In genomic region chr2:99166218-99166617, GRCh38 we compare ENCODE assay signal across 16 cellular contexts. TPM values are rescaled to one million over a fixed set of nuclear protein-coding genes. Genes with fewer than 3 reads are reported as not detected.
DNase-seq lines count a peak whose midpoint lies in the region; ATAC-seq and TF ChIP-seq lines count a peak whose summit lies in the region.
"Had no signal": no experiment of that assay in that cellular context is flagged by ENCODE, and none has a peak within 500 bp of the region (broad histone marks: within the 10 kb centered on the region; RNA-seq: fewer than 3 reads in every experiment).

No MANE protein-coding gene starts in this region.

- intact Hi-C loops in lower lobe of right lung (cut with DNase I): no loop called here
- intact Hi-C loops in thyroid gland (cut with DNase I): no loop called here
- intact Hi-C loops in Caco-2 (cut with micrococcal nuclease; ENCODE audit: unreplicated experiment): no loop called here

- H3K4me1 Mint-ChIP-seq in activated T-cell treated with anti-CD3 and anti-CD28 coated beads, Interleukin-2, amount 50 U/mL, for 72 hours (ENCODE audit: low read depth): peaks cover 12% of the 10 kb centered on the region
- peaks cover 12% of the 10 kb centered on the region for H3K4me1 Mint-ChIP-seq in activated T-cell treated with anti-CD3 and anti-CD28 coated beads, Interleukin-2, amount 50 U/mL, for 4 hours (ENCODE audit: low read depth)
- H3K4me1 Mint-ChIP-seq in T-helper 17 cell: peaks cover 4% of the 10 kb centered on the region
- H3K4me1 Mint-ChIP-seq in Caco-2 (ENCODE audit: low read depth, unreplicated experiment): no peaks in the 10 kb centered on the region

- no peak for ATAC-seq in activated T-cell treated with anti-CD3 and anti-CD28 coated beads, Interleukin-2, amount 50 U/mL, for 72 hours (replicated peaks in 1 of 2)
- no peak for ATAC-seq in activated T-cell treated with anti-CD3 and anti-CD28 coated beads, Interleukin-2, amount 50 U/mL, for 4 hours
- ATAC-seq in T-helper 17 cell (no peak), lower lobe of right lung (peak; percentile 93 to 95), GM21717 (IDR thresholded peaks at IDR 0.05; ENCODE audit: unreplicated experiment) (no peak), omental fat pad (ENCODE audit: low FRiP score) (no peak)
- ATAC-seq: Right ventricle myocardium inferior had no signal

- H3K4me3 Mint-ChIP-seq in activated T-cell treated with anti-CD3 and anti-CD28 coated beads, Interleukin-2, amount 50 U/mL, for 72 hours: no peak overlapping the region
- H3K4me3 Mint-ChIP-seq in activated T-cell treated with anti-CD3 and anti-CD28 coated beads, Interleukin-2, amount 50 U/mL, for 4 hours: no peak overlapping the region
- H3K4me3 Mint-ChIP-seq in T-helper 17 cell (no peak overlapping the region), Caco-2 (ENCODE audit: unreplicated experiment) (no peak overlapping the region)
- H3K4me3 Mint-ChIP-seq: CD4-positive, CD25-positive, alpha-beta regulatory T cell had no signal

- no peaks in the 10 kb centered on the region for H3K9me3 Mint-ChIP-seq in activated T-cell treated with anti-CD3 and anti-CD28 coated beads, Interleukin-2, amount 50 U/mL, for 72 hours
- H3K9me3 Mint-ChIP-seq in activated T-cell treated with anti-CD3 and anti-CD28 coated beads, Interleukin-2, amount 50 U/mL, for 4 hours: no peaks in the 10 kb centered on the region
- no peaks in the 10 kb centered on the region for H3K9me3 Mint-ChIP-seq in Caco-2 (ENCODE audit: unreplicated experiment)
- H3K9me3 Mint-ChIP-seq: CD4-positive, CD25-positive, alpha-beta regulatory T cell had no signal

- 33 to 42% methylated on average over 5 of the region's 5 CpGs for WGBS in thyroid gland, 2 donors

- POLR2A ChIA-PET in Caco-2 (lab: Charles Lee): no interaction called here

- H3K4me3 ChIP-seq in lower lobe of right lung: no peak overlapping the region
- H3K4me3 ChIP-seq in thyroid gland (replicated peaks in 1 of 3): no peak overlapping the region
- H3K4me3 ChIP-seq in Caco-2 (ENCODE audit: low read depth, low read length): no peak overlapping the region

- no peak for TF ChIP-seq POLR2A in thyroid gland (IDR thresholded peaks at IDR 0.05)

- H3K9me3 ChIP-seq in T-helper 17 cell (ENCODE audit: control insufficient read depth, low read length, poor library complexity, severe bottlenecking) (no peaks in the 10 kb centered on the region), lower lobe of right lung (no peaks in the 10 kb centered on the region), thyroid gland (no peaks in the 10 kb centered on the region), Caco-2 (no peaks in the 10 kb centered on the region)
- H3K9me3 ChIP-seq: BE2C had no signal

- peaks cover 58% of the 10 kb centered on the region for H3K36me3 ChIP-seq in lower lobe of right lung
- H3K36me3 ChIP-seq in thyroid gland: peaks cover 0 to 9% of the 10 kb centered on the region in 2 donors
- no peaks in the 10 kb centered on the region; the same call in 1 of the 2 replicates for H3K36me3 ChIP-seq in Caco-2 (ENCODE audit: control insufficient read depth, insufficient read depth, low read length)
- H3K36me3 ChIP-seq: BE2C had no signal

- CTCF ChIA-PET in Caco-2 (lab: Charles Lee): no interaction called here

- no peaks in the 10 kb centered on the region for H3K27me3 ChIP-seq in lower lobe of right lung (ENCODE audit: low read depth)
- H3K27me3 ChIP-seq in thyroid gland: no peaks in the 10 kb centered on the region
- no peaks in the 10 kb centered on the region for H3K27me3 ChIP-seq in Caco-2 (replicated peaks; ENCODE audit: control insufficient read depth, insufficient read depth, low read length)
- H3K27me3 ChIP-seq: BE2C had no signal

- H3K36me3 Mint-ChIP-seq in activated T-cell treated with anti-CD3 and anti-CD28 coated beads, Interleukin-2, amount 50 U/mL, for 72 hours (ENCODE audit: insufficient read depth in 2 of 2): peaks cover 2 to 9% of the 10 kb centered on the region in 2 donors
- peaks cover 43% of the 10 kb centered on the region for H3K36me3 Mint-ChIP-seq in activated T-cell treated with anti-CD3 and anti-CD28 coated beads, Interleukin-2, amount 50 U/mL, for 4 hours (ENCODE audit: insufficient read depth)
- peaks cover 2% of the 10 kb centered on the region for H3K36me3 Mint-ChIP-seq in T-helper 17 cell (ENCODE audit: low read depth)
- peaks cover 43% of the 10 kb centered on the region for H3K36me3 Mint-ChIP-seq in Caco-2 (ENCODE audit: insufficient read depth, unreplicated experiment)

- no peak for DNase-seq in activated T-cell treated with anti-CD3 and anti-CD28 coated beads, Interleukin-2, amount 50 U/mL, for 72 hours
- DNase-seq in activated T-cell treated with anti-CD3 and anti-CD28 coated beads, Interleukin-2, amount 50 U/mL, for 4 hours: no peak
- DNase-seq in T-helper 17 cell: no peak
- no peak for DNase-seq in lower lobe of right lung
- DNase-seq in thyroid gland: peak; percentile 54 to 65
- DNase-seq in omental fat pad (ENCODE audit: low spot score): no peak
- no peak for DNase-seq in Caco-2
- DNase-seq: BE2C; CD4-positive, CD25-positive, alpha-beta regulatory T cell; DMS 273 treated with DMSO at 0.1 percent for 48 hours; H7; MV-4-11; NCI-H1694 treated with DMSO at 0.1 percent for 48 hours had no signal

- H3K27me3 Mint-ChIP-seq in activated T-cell treated with anti-CD3 and anti-CD28 coated beads, Interleukin-2, amount 50 U/mL, for 72 hours (ENCODE audit: low read depth): no peaks in the 10 kb centered on the region
- no peaks in the 10 kb centered on the region for H3K27me3 Mint-ChIP-seq in activated T-cell treated with anti-CD3 and anti-CD28 coated beads, Interleukin-2, amount 50 U/mL, for 4 hours (ENCODE audit: low read depth)
- H3K27me3 Mint-ChIP-seq in T-helper 17 cell: no peaks in the 10 kb centered on the region
- H3K27me3 Mint-ChIP-seq in Caco-2 (ENCODE audit: insufficient read depth, unreplicated experiment): no peaks in the 10 kb centered on the region
- H3K27me3 Mint-ChIP-seq: CD4-positive, CD25-positive, alpha-beta regulatory T cell had no signal

- H3K27ac ChIP-seq in lower lobe of right lung (no peak overlapping the region), thyroid gland (peak overlapping the region in 2 of 3 donors; percentile 58 to 72)
- H3K27ac ChIP-seq: KMS-11 had no signal

- peak overlapping the region; percentile 89 for H3K27ac Mint-ChIP-seq in activated T-cell treated with anti-CD3 and anti-CD28 coated beads, Interleukin-2, amount 50 U/mL, for 72 hours
- H3K27ac Mint-ChIP-seq in T-helper 17 cell: peak overlapping the region; percentile 19
- no peak overlapping the region for H3K27ac Mint-ChIP-seq in Caco-2 (ENCODE audit: unreplicated experiment)

- TF ChIP-seq CTCF in lower lobe of right lung (IDR thresholded peaks at IDR 0.05): no peak
- TF ChIP-seq CTCF in thyroid gland (IDR thresholded peaks at IDR 0.05): no peak
- TF ChIP-seq CTCF in omental fat pad (IDR thresholded peaks at IDR 0.05): no peak
- TF ChIP-seq CTCF in Caco-2 (IDR thresholded peaks at IDR 0.05; ENCODE audit: insufficient read depth in 1 of 2, low read depth in 1 of 2, low read length in 1 of 2, severe bottlenecking in 1 of 2, unreplicated experiment in 1 of 2): no peak

- no TSS peak for BruUV-seq in Caco-2 (replicated peaks; lab: Mats Ljungman, UMichigan)

- H3K4me1 ChIP-seq in lower lobe of right lung (peaks cover 8% of the 10 kb centered on the region), thyroid gland (peaks cover 5 to 8% of the 10 kb centered on the region in 2 donors), Caco-2 (no peaks in the 10 kb centered on the region)
- H3K4me1 ChIP-seq: BE2C had no signal

RNA-seq across cellular contexts. Expression of gene LIPT1, which starts 11.5 kb away (rescaled TPM):
- 1 to 10 TPM; 4.9 to 5.6 TPM for total RNA-seq in activated T-cell treated with anti-CD3 and anti-CD28 coated beads, Interleukin-2, amount 50 U/mL, for 72 hours
- 1 to 10 TPM; 4.5 to 5.5 (median 4.9) TPM for total RNA-seq in activated T-cell treated with anti-CD3 and anti-CD28 coated beads, Interleukin-2, amount 50 U/mL, for 4 hours
- 10 to 100 TPM in 1 of 2 donors, 1 to 10 TPM in 1; 9.7 to 11.0 TPM for total RNA-seq in T-helper 17 cell
- 6.2 TPM for total RNA-seq in lower lobe of right lung
- total RNA-seq in thyroid gland: 10 to 100 TPM; 10.6 to 15.5 (median 12.7) TPM
- total RNA-seq in omental fat pad: 10 to 100 TPM in 1 of 4 donors, 1 to 10 TPM in 3; 3.4 to 13.4 (median 7.0) TPM
- 9.4 and 10.2 TPM in 2 replicates for total RNA-seq in Caco-2 (2022)

RNA-seq across cellular contexts. Expression of gene TSGA10, which starts 11.5 kb away (rescaled TPM):
- total RNA-seq in activated T-cell treated with anti-CD3 and anti-CD28 coated beads, Interleukin-2, amount 50 U/mL, for 72 hours: 10 to 100 TPM; 14.4 to 14.5 TPM
- total RNA-seq in activated T-cell treated with anti-CD3 and anti-CD28 coated beads, Interleukin-2, amount 50 U/mL, for 4 hours: 1 to 10 TPM; 2.8 to 5.5 (median 3.4) TPM
- total RNA-seq in T-helper 17 cell (1 to 10 TPM; 7.7 to 8.3 TPM), lower lobe of right lung (9.9 TPM), thyroid gland (10 to 100 TPM; 16.5 to 35.0 (median 30.7) TPM), omental fat pad (10 to 100 TPM in 2 of 4 donors, 1 to 10 TPM in 2; 4.7 to 19.5 (median 8.5) TPM), Caco-2 (2022) (8.9 and 9.9 TPM in 2 replicates)

RNA-seq across cellular contexts. Expression of gene MITD1, which starts 14.6 kb away (rescaled TPM):
- total RNA-seq in activated T-cell treated with anti-CD3 and anti-CD28 coated beads, Interleukin-2, amount 50 U/mL, for 72 hours: 10 to 100 TPM; 68.1 to 85.1 TPM
- 10 to 100 TPM; 52.1 to 54.7 (median 54.0) TPM for total RNA-seq in activated T-cell treated with anti-CD3 and anti-CD28 coated beads, Interleukin-2, amount 50 U/mL, for 4 hours
- total RNA-seq in T-helper 17 cell (10 to 100 TPM; 24.5 to 26.4 TPM), lower lobe of right lung (28.1 TPM), thyroid gland (10 to 100 TPM; 20.8 to 39.6 (median 25.9) TPM), omental fat pad (10 to 100 TPM; 15.3 to 38.3 (median 24.1) TPM), Caco-2 (2022) (29.3 and 30.5 TPM in 2 replicates)

RNA-seq across cellular contexts. Expression of gene MRPL30, which starts 14.8 kb away (rescaled TPM):
- total RNA-seq in activated T-cell treated with anti-CD3 and anti-CD28 coated beads, Interleukin-2, amount 50 U/mL, for 72 hours: 10 to 100 TPM; 32.7 to 41.8 TPM
- total RNA-seq in activated T-cell treated with anti-CD3 and anti-CD28 coated beads, Interleukin-2, amount 50 U/mL, for 4 hours: 10 to 100 TPM; 28.2 to 30.2 (median 29.7) TPM
- 10 to 100 TPM; 14.1 to 14.2 TPM for total RNA-seq in T-helper 17 cell
- 19.4 TPM for total RNA-seq in lower lobe of right lung
- total RNA-seq in thyroid gland: 10 to 100 TPM; 27.2 to 47.9 (median 37.0) TPM
- 10 to 100 TPM; 18.4 to 22.6 (median 21.2) TPM for total RNA-seq in omental fat pad
- total RNA-seq in Caco-2 (2022): 49.9 and 51.2 TPM in 2 replicates

RNA-seq across cellular contexts. Expression of gene C2orf15, which starts 24.7 kb away (rescaled TPM):
- total RNA-seq in activated T-cell treated with anti-CD3 and anti-CD28 coated beads, Interleukin-2, amount 50 U/mL, for 72 hours: 1 to 10 TPM; 1.7 to 1.9 TPM
- total RNA-seq in activated T-cell treated with anti-CD3 and anti-CD28 coated beads, Interleukin-2, amount 50 U/mL, for 4 hours: under 1 TPM; 0.19 to 0.40 (median 0.37) TPM
- 1 to 10 TPM; 2.4 to 2.7 TPM for total RNA-seq in T-helper 17 cell
- total RNA-seq in lower lobe of right lung: 1.5 TPM
- total RNA-seq in thyroid gland: 1 to 10 TPM; 2.0 to 6.5 (median 4.3) TPM
- 1 to 10 TPM in 1 of 4 donors, under 1 TPM in 2, not detected in 1; 0.69 to 1.3 (median 0.95) TPM for total RNA-seq in omental fat pad
- 11.3 and 12.5 TPM in 2 replicates for total RNA-seq in Caco-2 (2022)
- total RNA-seq: Right ventricle myocardium inferior had no signal

Comparison
In these comparisons a context has a peak if more than half of its experiments do, and no peak if none do; other contexts are left out.
1. ATAC-seq: peak in lower lobe of right lung (2 of 2); none in activated T-cell treated with anti-CD3 and anti-CD28 coated beads, Interleukin-2, amount 50 U/mL, for 72 hours (0 of 2), activated T-cell treated with anti-CD3 and anti-CD28 coated beads, Interleukin-2, amount 50 U/mL, for 4 hours (0 of 2), T-helper 17 cell (single experiment), GM21717 (single experiment) and omental fat pad (single experiment).
2. DNase-seq: peak in thyroid gland (2 of 2); none in activated T-cell treated with anti-CD3 and anti-CD28 coated beads, Interleukin-2, amount 50 U/mL, for 72 hours (0 of 2), activated T-cell treated with anti-CD3 and anti-CD28 coated beads, Interleukin-2, amount 50 U/mL, for 4 hours (single experiment), T-helper 17 cell (0 of 3), lower lobe of right lung (single experiment), omental fat pad (single experiment) and Caco-2 (0 of 2).